Comparison of ENCODE assay signal across 16 cellular contexts in the genomic region with DNA sequence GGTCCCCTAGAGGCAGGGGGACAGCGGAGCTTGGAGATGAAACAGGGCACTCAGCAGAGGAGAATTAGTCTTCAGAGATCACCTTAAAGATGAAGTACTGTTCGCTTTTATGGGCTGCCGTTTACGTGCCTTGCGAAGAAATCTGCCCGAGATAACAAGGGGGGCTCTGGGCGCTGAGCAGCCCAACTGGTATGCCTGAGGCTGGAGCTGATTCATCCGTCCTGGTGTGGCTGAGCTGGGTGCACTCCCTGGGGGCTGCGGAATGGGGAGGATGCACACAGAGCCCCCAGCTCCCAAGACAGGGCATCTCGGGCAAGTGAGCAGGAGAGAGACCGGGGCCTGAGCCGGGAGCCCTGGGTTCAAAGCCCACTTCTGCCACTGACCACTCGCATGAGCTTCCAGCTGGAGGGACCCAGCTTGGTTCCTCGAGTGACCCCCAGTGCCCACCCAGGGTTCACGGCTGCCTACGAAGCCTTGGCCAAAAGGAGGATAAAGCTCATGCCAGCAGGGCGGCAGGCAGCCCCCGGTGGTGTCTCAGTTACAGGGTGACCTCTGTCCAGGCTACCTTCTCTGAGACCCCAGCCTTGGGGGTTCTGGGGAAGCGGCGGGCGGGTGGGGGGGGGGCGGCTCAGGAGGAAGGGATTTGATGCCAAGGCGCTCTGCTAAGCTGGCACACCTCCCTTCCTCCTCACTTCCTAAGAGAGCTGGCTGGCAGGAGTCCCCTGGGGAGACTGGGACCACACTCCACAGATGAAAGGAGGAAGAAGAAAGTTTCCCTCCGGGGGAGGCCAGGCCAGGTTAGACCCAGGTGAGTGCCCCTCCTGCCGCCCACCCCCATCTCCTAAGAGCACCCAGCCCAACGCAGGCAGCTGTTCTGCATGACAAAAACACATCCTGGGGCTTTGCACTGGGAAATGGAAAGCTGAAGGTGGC. TPM values are rescaled to one million over a fixed set of nuclear protein-coding genes. Genes with fewer than 3 reads are reported as not detected.
DNase-seq lines count a peak whose midpoint lies in the region; ATAC-seq, FAIRE-seq and TF ChIP-seq lines count a peak whose summit lies in the region.
"Had no signal": no experiment of that assay in that cellular context is flagged by ENCODE, and none has a peak within 500 bp of the region (broad histone marks: within the 10 kb centered on the region; RNA-seq: fewer than 3 reads in every experiment).

No MANE protein-coding gene starts in this region.

- no peak overlapping the region for H3K4me3 Mint-ChIP-seq in activated CD4-positive, alpha-beta memory T cell treated with anti-CD3 and anti-CD28 coated beads, Interleukin-2, amount 10 ng/mL, durations not matched to agents 7 days and 5 days

- H2AFZ ChIP-seq in osteoblast (ENCODE audit: low read length) = peak overlapping the region; percentile 71

- H3K4me1 ChIP-seq in osteoblast (ENCODE audit: insufficient read depth, low read length) = peaks cover 55% of the 10 kb centered on the region

- DNase-seq in H54 (ENCODE audit: insufficient read length, low spot score) (peak; percentile 53), fibroblast of villous mesenchyme (ENCODE audit: low read depth) (peak; percentile 75), osteoblast (ENCODE audit: insufficient read length, low spot score, missing footprints) (peak; percentile 100)
- no peak for DNase-seq in activated CD4-positive, alpha-beta memory T cell treated with anti-CD3 and anti-CD28 coated beads, Interleukin-2, amount 10 ng/mL, durations not matched to agents 7 days and 5 days
- no peak for DNase-seq in stimulated activated CD4-positive, alpha-beta T cell treated with anti-CD3 and anti-CD28 coated beads, Interleukin-2, amount 100 ng/mL, for 24 hours
- DNase-seq in activated CD4-positive, CD25-positive, alpha-beta regulatory T cell (lab: John Stamatoyannopoulos, UW) = no peak
- DNase-seq: activated gamma-delta T cell, GOT3, small intestine had no signal

- H3K27me3 ChIP-seq in osteoblast (ENCODE audit: insufficient read depth, low read length) = no peaks in the 10 kb centered on the region

- no peaks in the 10 kb centered on the region for H3K79me2 ChIP-seq in osteoblast (ENCODE audit: insufficient read depth, low read length)

- POLR2A ChIA-PET in activated CD4-positive, alpha-beta memory T cell treated with anti-CD3 and anti-CD28 coated beads, Interleukin-2, amount 10 ng/mL, durations not matched to agents 7 days and 5 days (lab: Charles Lee) = no interaction called here

- peaks cover 3% of the 10 kb centered on the region for H3K36me3 Mint-ChIP-seq in activated CD4-positive, alpha-beta memory T cell treated with anti-CD3 and anti-CD28 coated beads, Interleukin-2, amount 10 ng/mL, durations not matched to agents 7 days and 5 days (ENCODE audit: low read depth)

- no peaks in the 10 kb centered on the region for H3K9me3 Mint-ChIP-seq in activated CD4-positive, alpha-beta memory T cell treated with anti-CD3 and anti-CD28 coated beads, Interleukin-2, amount 10 ng/mL, durations not matched to agents 7 days and 5 days

- TF ChIP-seq CTCF in fibroblast of villous mesenchyme (IDR thresholded peaks at IDR 0.05; ENCODE audit: insufficient read depth, low read depth, low read length) = no peak
- TF ChIP-seq CTCF in osteoblast (IDR thresholded peaks at IDR 0.05; ENCODE audit: extremely low read depth, low read depth, low read length) = no peak

- no peak for TF ChIP-seq POLR2A in H54 (IDR thresholded peaks at IDR 0.05; ENCODE audit: low read depth, low read length)

- peaks cover 44% of the 10 kb centered on the region for H3K27me3 Mint-ChIP-seq in activated CD4-positive, alpha-beta memory T cell treated with anti-CD3 and anti-CD28 coated beads, Interleukin-2, amount 10 ng/mL, durations not matched to agents 7 days and 5 days

- no peak for FAIRE-seq in H54 (lab: Jason Lieb, UNC)
- FAIRE-seq: colon, G401.6, small intestine had no signal

- peak overlapping the region; percentile 83 for H3K4me2 ChIP-seq in osteoblast (ENCODE audit: insufficient read depth, low read length)

- CTCF ChIA-PET in activated CD4-positive, alpha-beta memory T cell treated with anti-CD3 and anti-CD28 coated beads, Interleukin-2, amount 10 ng/mL, durations not matched to agents 7 days and 5 days (lab: Charles Lee) = interaction anchor here (0.7 kb wide), 1 partner anchor 68 kb away, joined by 3 read pairs; no protein-coding TSS in a partner anchor

- peak; percentile 73 for ATAC-seq in SK-N-SH treated with all-trans-retinoic acid at 6 μM for 48 hours
- ATAC-seq in HG03159 (IDR thresholded peaks at IDR 0.05; ENCODE audit: unreplicated experiment) = no peak

- no peaks in the 10 kb centered on the region for H3K9me3 ChIP-seq in osteoblast (ENCODE audit: low read depth, low read length)
- H3K9me3 ChIP-seq: SJSA1 had no signal

- H3K27ac ChIP-seq in osteoblast (ENCODE audit: low read depth, low read length) = peak overlapping the region; percentile 59
- H3K27ac ChIP-seq: SJSA1 had no signal

- peaks cover 3% of the 10 kb centered on the region for H3K4me1 Mint-ChIP-seq in activated CD4-positive, alpha-beta memory T cell treated with anti-CD3 and anti-CD28 coated beads, Interleukin-2, amount 10 ng/mL, durations not matched to agents 7 days and 5 days

- H4K20me1 ChIP-seq in osteoblast (ENCODE audit: insufficient read depth, low read length) = no peaks in the 10 kb centered on the region

- H3K36me3 ChIP-seq in osteoblast (ENCODE audit: insufficient read depth, low read length) = no peaks in the 10 kb centered on the region
- H3K36me3 ChIP-seq: SJSA1 had no signal

- H3K4me3 ChIP-seq in fibroblast of villous mesenchyme (ENCODE audit: low read depth, low read length) (peak overlapping the region; percentile 14), osteoblast (ENCODE audit: insufficient read depth, low read length) (peak overlapping the region; percentile 58)
- H3K4me3 ChIP-seq: SJSA1 had no signal

- no peak overlapping the region for H3K27ac Mint-ChIP-seq in activated CD4-positive, alpha-beta memory T cell treated with anti-CD3 and anti-CD28 coated beads, Interleukin-2, amount 10 ng/mL, durations not matched to agents 7 days and 5 days

TF ChIP-seq in SK-N-SH treated with all-trans-retinoic acid at 6 μM for 48 hours, 23 proteins besides CTCF, POLR2A, EP300 and RAD21 (continues in another document):
- TF ChIP-seq BACH2 (CRISPR knock-in tag; IDR thresholded peaks at IDR 0.05; ENCODE audit: borderline replicate concordance) (no peak), ZNF8 (CRISPR knock-in tag; IDR thresholded peaks at IDR 0.05) (no peak)
- TF ChIP-seq, protein P1, sequence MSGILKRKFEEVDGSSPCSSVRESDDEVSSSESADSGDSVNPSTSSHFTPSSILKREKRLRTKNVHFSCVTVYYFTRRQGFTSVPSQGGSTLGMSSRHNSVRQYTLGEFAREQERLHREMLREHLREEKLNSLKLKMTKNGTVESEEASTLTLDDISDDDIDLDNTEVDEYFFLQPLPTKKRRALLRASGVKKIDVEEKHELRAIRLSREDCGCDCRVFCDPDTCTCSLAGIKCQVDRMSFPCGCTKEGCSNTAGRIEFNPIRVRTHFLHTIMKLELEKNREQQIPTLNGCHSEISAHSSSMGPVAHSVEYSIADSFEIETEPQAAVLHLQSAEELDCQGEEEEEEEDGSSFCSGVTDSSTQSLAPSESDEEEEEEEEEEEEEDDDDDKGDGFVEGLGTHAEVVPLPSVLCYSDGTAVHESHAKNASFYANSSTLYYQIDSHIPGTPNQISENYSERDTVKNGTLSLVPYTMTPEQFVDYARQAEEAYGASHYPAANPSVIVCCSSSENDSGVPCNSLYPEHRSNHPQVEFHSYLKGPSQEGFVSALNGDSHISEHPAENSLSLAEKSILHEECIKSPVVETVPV (CRISPR knock-in tag; IDR thresholded peaks at IDR 0.05) = no peak
- TF ChIP-seq, protein P2, sequence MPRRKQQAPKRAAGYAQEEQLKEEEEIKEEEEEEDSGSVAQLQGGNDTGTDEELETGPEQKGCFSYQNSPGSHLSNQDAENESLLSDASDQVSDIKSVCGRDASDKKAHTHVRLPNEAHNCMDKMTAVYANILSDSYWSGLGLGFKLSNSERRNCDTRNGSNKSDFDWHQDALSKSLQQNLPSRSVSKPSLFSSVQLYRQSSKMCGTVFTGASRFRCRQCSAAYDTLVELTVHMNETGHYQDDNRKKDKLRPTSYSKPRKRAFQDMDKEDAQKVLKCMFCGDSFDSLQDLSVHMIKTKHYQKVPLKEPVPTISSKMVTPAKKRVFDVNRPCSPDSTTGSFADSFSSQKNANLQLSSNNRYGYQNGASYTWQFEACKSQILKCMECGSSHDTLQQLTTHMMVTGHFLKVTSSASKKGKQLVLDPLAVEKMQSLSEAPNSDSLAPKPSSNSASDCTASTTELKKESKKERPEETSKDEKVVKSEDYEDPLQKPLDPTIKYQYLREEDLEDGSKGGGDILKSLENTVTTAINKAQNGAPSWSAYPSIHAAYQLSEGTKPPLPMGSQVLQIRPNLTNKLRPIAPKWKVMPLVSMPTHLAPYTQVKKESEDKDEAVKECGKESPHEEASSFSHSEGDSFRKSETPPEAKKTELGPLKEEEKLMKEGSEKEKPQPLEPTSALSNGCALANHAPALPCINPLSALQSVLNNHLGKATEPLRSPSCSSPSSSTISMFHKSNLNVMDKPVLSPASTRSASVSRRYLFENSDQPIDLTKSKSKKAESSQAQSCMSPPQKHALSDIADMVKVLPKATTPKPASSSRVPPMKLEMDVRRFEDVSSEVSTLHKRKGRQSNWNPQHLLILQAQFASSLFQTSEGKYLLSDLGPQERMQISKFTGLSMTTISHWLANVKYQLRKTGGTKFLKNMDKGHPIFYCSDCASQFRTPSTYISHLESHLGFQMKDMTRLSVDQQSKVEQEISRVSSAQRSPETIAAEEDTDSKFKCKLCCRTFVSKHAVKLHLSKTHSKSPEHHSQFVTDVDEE (CRISPR knock-in tag; IDR thresholded peaks at IDR 0.05) = no peak

RNA-seq across cellular contexts. Expression of a gene that starts 5.7 kb away (rescaled TPM):
- total RNA-seq in fibroblast of villous mesenchyme (4.3 and 19.3 TPM in 2 replicates), osteoblast (5.1 and 5.3 TPM in 2 replicates)
- not detected for total RNA-seq in activated CD4-positive, alpha-beta memory T cell treated with anti-CD3 and anti-CD28 coated beads, Interleukin-2, amount 10 ng/mL, durations not matched to agents 7 days and 5 days

RNA-seq across cellular contexts. Expression of a gene that starts 36.8 kb away (rescaled TPM):
- total RNA-seq in fibroblast of villous mesenchyme (not detected in 2 replicates), osteoblast (not detected in 2 replicates)
- not detected for total RNA-seq in activated CD4-positive, alpha-beta memory T cell treated with anti-CD3 and anti-CD28 coated beads, Interleukin-2, amount 10 ng/mL, durations not matched to agents 7 days and 5 days
- total RNA-seq: LHCN-M2, myocyte, SJSA1 had no signal

Comparison
In these comparisons a context has a peak if more than half of its experiments do, and no peak if none do; other contexts are left out.
1. DNase-seq: peak in H54 (single experiment), fibroblast of villous mesenchyme (single experiment) and osteoblast (single experiment); none in activated CD4-positive, alpha-beta memory T cell treated with anti-CD3 and anti-CD28 coated beads, Interleukin-2, amount 10 ng/mL, durations not matched to agents 7 days and 5 days (single experiment), stimulated activated CD4-positive, alpha-beta T cell treated with anti-CD3 and anti-CD28 coated beads, Interleukin-2, amount 100 ng/mL, for 24 hours (0 of 2) and activated CD4-positive, CD25-positive, alpha-beta regulatory T cell (0 of 4).